Comparison of ENCODE assay signal across 4 cellular contexts in genomic region chr1:187570166-187570565, GRCh38.
"Had no signal": no experiment of that assay in that cellular context is flagged by ENCODE, and none has a peak within 500 bp of the region (broad histone marks: within the 10 kb centered on the region; RNA-seq: fewer than 3 reads in every experiment).

No MANE protein-coding gene starts in this region.

- H3K27ac Mint-ChIP-seq: GM23338 had no signal

- H3K4me3 Mint-ChIP-seq: GM23338, H9 had no signal

- H3K9me3 Mint-ChIP-seq: GM23338, H9 had no signal

- DNase-seq: H9, KG1 had no signal

- H3K4me2 ChIP-seq: GM23338 had no signal

- H3K4me1 Mint-ChIP-seq: GM23338, H9 had no signal

- H2AFZ ChIP-seq: GM23338 had no signal

- H3K4me3 ChIP-seq: GM23338, K562 had no signal

- ATAC-seq: GM23338, K562 had no signal
